16 cellular contexts compared by ENCODE assay signal in genomic region chr7:16350634-16351033, GRCh38.
DNase-seq lines count a peak whose midpoint lies in the region; ATAC-seq lines count a peak whose summit lies in the region.
"Had no signal": no experiment of that assay in that cellular context is flagged by ENCODE, and none has a peak within 500 bp of the region (broad histone marks: within the 10 kb centered on the region; RNA-seq: fewer than 3 reads in every experiment).

No MANE protein-coding gene starts in this region.

- peak; percentile 69 for ATAC-seq in GM18511 (IDR thresholded peaks at IDR 0.05; ENCODE audit: unreplicated experiment)
- ATAC-seq in GM19438 (IDR thresholded peaks at IDR 0.05; ENCODE audit: low read depth, unreplicated experiment): peak; percentile 53
- peak; percentile 58 for ATAC-seq in HG02623 (IDR thresholded peaks at IDR 0.05; ENCODE audit: unreplicated experiment)
- ATAC-seq in HG03196 (IDR thresholded peaks at IDR 0.05; ENCODE audit: unreplicated experiment): peak; percentile 71
- ATAC-seq in right cardiac atrium: no peak
- ATAC-seq: activated CD8-positive, alpha-beta memory T cell treated with anti-CD3 and anti-CD28 coated beads, Interleukin-2, amount 10 ng/mL, durations not matched to agents 7 days and 5 days had no signal

- DNase-seq in activated naive CD4-positive, alpha-beta T cell treated with Interleukin-2 at 50 U/mL for 16 hours: no peak
- DNase-seq in NCI-H510A treated with DMSO at 0.1 percent for 48 hours (lab: John Stamatoyannopoulos, UW) (no peak), kidney tubule cell (ENCODE audit: low spot score) (no peak), right cardiac atrium (no peak)
- DNase-seq: activated CD8-positive, alpha-beta memory T cell treated with anti-CD3 and anti-CD28 coated beads, Interleukin-2, amount 10 ng/mL, durations not matched to agents 7 days and 5 days; activated naive CD4-positive, alpha-beta T cell treated with anti-CD3 and anti-CD28 coated beads, Interleukin-2, amount 10 ng/mL, durations not matched to agents 7 days and 5 days; CD8-positive, alpha-beta memory T cell; erythroblast; GM23248; immature natural killer cell; NCI-H2171 had no signal

- intact Hi-C loops in right cardiac atrium (cut with DNase I): no loop called here

- 95% methylated on average over 2 of the region's 2 CpGs for WGBS in right cardiac atrium

- H3K4me1 ChIP-seq in right cardiac atrium (ENCODE audit: control insufficient read depth, insufficient read depth, low read length): peaks cover 3% of the 10 kb centered on the region

- no peak overlapping the region for H3K27ac ChIP-seq in right cardiac atrium (ENCODE audit: low read length)
- H3K27ac ChIP-seq: GM23248, right atrium auricular region had no signal

- no peaks in the 10 kb centered on the region for H3K27me3 ChIP-seq in right cardiac atrium (ENCODE audit: control insufficient read depth, insufficient read depth)
- H3K27me3 ChIP-seq: right atrium auricular region had no signal

- H3K9me3 ChIP-seq in right cardiac atrium (ENCODE audit: control insufficient read depth, low read length): no peaks in the 10 kb centered on the region

- H3K4me3 ChIP-seq in right cardiac atrium (ENCODE audit: low read length): no peak overlapping the region
- H3K4me3 ChIP-seq: GM23248, right atrium auricular region had no signal

Comparison
In these comparisons a context has a peak if more than half of its experiments do, and no peak if none do; other contexts are left out.
1. ATAC-seq: peak in GM18511 (single experiment), GM19438 (single experiment), HG02623 (single experiment) and HG03196 (single experiment); none in right cardiac atrium (0 of 2).